ENCODE assay signal across 22 cellular contexts in the genomic region with DNA sequence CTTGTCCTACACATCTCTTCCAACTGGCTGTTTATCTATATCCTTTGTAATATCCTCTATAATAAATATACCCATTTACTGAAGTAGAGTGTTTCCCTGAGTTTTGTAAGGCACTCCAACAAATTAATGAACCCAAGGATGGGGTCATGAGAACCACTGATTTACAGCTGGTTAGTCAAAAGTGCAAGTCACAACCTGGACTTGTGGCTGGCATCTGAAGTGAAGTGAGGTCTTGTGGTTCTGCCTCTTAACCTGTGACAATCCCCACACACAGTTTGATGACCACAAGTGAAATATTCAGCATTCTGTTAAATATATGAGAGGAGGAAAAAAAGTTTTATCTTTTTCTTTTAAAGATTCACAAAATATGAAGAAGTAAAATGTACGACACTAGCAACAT.
DNase-seq lines count a peak whose midpoint lies in the region; FAIRE-seq and TF ChIP-seq lines count a peak whose summit lies in the region.
"Had no signal": no experiment of that assay in that cellular context is flagged by ENCODE, and none has a peak within 500 bp of the region (broad histone marks: within the 10 kb centered on the region; RNA-seq: fewer than 3 reads in every experiment).

No MANE protein-coding gene starts in this region.

- TF ChIP-seq CTCF in choroid plexus epithelial cell (conservative IDR thresholded peaks at IDR 0.05; ENCODE audit: low read depth, low read length), result no peak

- DNase-seq in H54 (ENCODE audit: insufficient read length, low spot score) (no peak), RCC 7860 (ENCODE audit: low spot score) (no peak), choroid plexus epithelial cell (ENCODE audit: low read depth) (peak; percentile 57), kidney tubule cell (ENCODE audit: low spot score) (peak; percentile 30), NCI-H2081 (lab: John Stamatoyannopoulos, UW) (no peak)
- DNase-seq in stimulated activated naive CD4-positive, alpha-beta T cell (lab: John Stamatoyannopoulos, UW), result no peak
- DNase-seq in activated naive CD4-positive, alpha-beta T cell treated with anti-CD3 and anti-CD28 coated beads, Interleukin-2, amount 50 U/mL, for 16 hours, result no peak
- DNase-seq in stimulated activated CD4-positive, alpha-beta T cell treated with anti-CD3 and anti-CD28 coated beads, Interleukin-15, amount 100 ng/mL, for 24 hours, result no peak
- DNase-seq: 8988T, Calu3, DMS79 treated with DMSO at 0.1 percent for 48 hours, GF-D8, Karpas-422, MV-4-11, NCI-H1105, NCI-H1436 treated with DMSO at 0.1 percent for 48 hours, NCI-H1930, NCI-H526 treated with DMSO at 0.1 percent for 48 hours, SJCRH30 had no signal

- FAIRE-seq in H54 (lab: Jason Lieb, UNC), result peak; percentile 23
- FAIRE-seq in RCC 7860 (lab: Jason Lieb, UNC), result peak; percentile 21
- FAIRE-seq: GM12892, GM19239, HepG2 had no signal

- no peak for TF ChIP-seq POLR2A in H54 (IDR thresholded peaks at IDR 0.05; ENCODE audit: low read depth, low read length)

- H3K4me3 ChIP-seq in choroid plexus epithelial cell (ENCODE audit: low read depth, low read length), result no peak overlapping the region
- H3K4me3 ChIP-seq: SJCRH30 had no signal

Comparison
In these comparisons a context has a peak if more than half of its experiments do, and no peak if none do; other contexts are left out.
1. DNase-seq: peak in choroid plexus epithelial cell (single experiment) and kidney tubule cell (single experiment); none in H54 (single experiment), RCC 7860 (single experiment), stimulated activated naive CD4-positive, alpha-beta T cell (0 of 6), activated naive CD4-positive, alpha-beta T cell treated with anti-CD3 and anti-CD28 coated beads, Interleukin-2, amount 50 U/mL, for 16 hours (single experiment), stimulated activated CD4-positive, alpha-beta T cell treated with anti-CD3 and anti-CD28 coated beads, Interleukin-15, amount 100 ng/mL, for 24 hours (single experiment) and NCI-H2081 (0 of 2).